In genomic region chr1:23799570-23800395, GRCh38 we compare ENCODE assay signal across 8 cellular contexts. TPM values are rescaled to one million over a fixed set of nuclear protein-coding genes. Genes with fewer than 3 reads are reported as not detected.
DNase-seq lines count a peak whose midpoint lies in the region; ATAC-seq and TF ChIP-seq lines count a peak whose summit lies in the region.

No MANE protein-coding gene starts in this region.

- peaks cover 52% of the 10 kb centered on the region for H3K36me3 Mint-ChIP-seq in activated T-cell treated with anti-CD3 and anti-CD28 coated beads, Interleukin-2, amount 50 U/mL, for 24 hours (ENCODE audit: low read depth)

- peaks cover 8% of the 10 kb centered on the region for H3K4me1 ChIP-seq in SJCRH30
- peaks cover 6% of the 10 kb centered on the region for H3K4me1 ChIP-seq in colonic mucosa

- 1 to 4% methylated on average over 17 to 40 of the region's 47 CpGs for WGBS in lower leg skin, 2 donors

- peak; percentile 55 for DNase-seq in activated T-cell treated with anti-CD3 and anti-CD28 coated beads, Interleukin-2, amount 50 U/mL, for 24 hours
- no peak for DNase-seq in activated T-cell treated with anti-CD3 and anti-CD28 coated beads, Interleukin-2, amount 50 U/mL, for 1 hour
- peak; percentile 38 to 41 for DNase-seq in SJCRH30
- DNase-seq in colonic mucosa = peak; percentile 92
- DNase-seq in lower leg skin (ENCODE audit: low spot score in 2 of 2) = peak; percentile 64 to 93
- peak in 16 of 49 donors; percentile 12 to 80 (median 50) for DNase-seq in substantia nigra (lab: John Stamatoyannopoulos, UW)
- DNase-seq in NCI-H526 treated with DMSO at 0.1 percent for 48 hours (lab: John Stamatoyannopoulos, UW) = no peak

- peak overlapping the region; percentile 85 to 88 for H3K9ac ChIP-seq in colonic mucosa (ENCODE audit: low read depth in 2 of 2, low read length in 2 of 2)

- H3K27ac Mint-ChIP-seq in activated T-cell treated with anti-CD3 and anti-CD28 coated beads, Interleukin-2, amount 50 U/mL, for 24 hours = peak overlapping the region; percentile 94

- H3K9me3 Mint-ChIP-seq in activated T-cell treated with anti-CD3 and anti-CD28 coated beads, Interleukin-2, amount 50 U/mL, for 24 hours = no peaks in the 10 kb centered on the region

- peak overlapping the region; percentile 16 for H3K27ac ChIP-seq in SJCRH30
- H3K27ac ChIP-seq in colonic mucosa = peak overlapping the region; percentile 88
- peak overlapping the region; percentile 75 for H3K27ac ChIP-seq in substantia nigra (ENCODE audit: low read depth, low read length, poor library complexity, severe bottlenecking)

- H3K9me3 ChIP-seq in SJCRH30 (replicated peaks) (no peaks in the 10 kb centered on the region), colonic mucosa (no peaks in the 10 kb centered on the region)

- no peak for TF ChIP-seq POLR2A in lower leg skin (IDR thresholded peaks at IDR 0.05)

- H3K4me1 Mint-ChIP-seq in activated T-cell treated with anti-CD3 and anti-CD28 coated beads, Interleukin-2, amount 50 U/mL, for 24 hours (ENCODE audit: low read depth) = peaks cover 21% of the 10 kb centered on the region

- H3K27me3 ChIP-seq in SJCRH30 (no peaks in the 10 kb centered on the region; the same call in 1 of the 2 replicates), colonic mucosa (no peaks in the 10 kb centered on the region)

- peak overlapping the region; percentile 98 for H3K4me3 Mint-ChIP-seq in activated T-cell treated with anti-CD3 and anti-CD28 coated beads, Interleukin-2, amount 50 U/mL, for 24 hours

- H3K36me3 ChIP-seq in SJCRH30 (peaks cover 7% of the 10 kb centered on the region; the same call in 1 of the 2 replicates), colonic mucosa (peaks cover 9% of the 10 kb centered on the region)

- TF ChIP-seq CTCF in colonic mucosa (IDR thresholded peaks at IDR 0.05) = no peak
- TF ChIP-seq CTCF in lower leg skin (IDR thresholded peaks at IDR 0.05) = no peak

- intact Hi-C loops in colonic mucosa (cut with DNase I) = no loop called here
- intact Hi-C loops in lower leg skin (cut with DNase I; ENCODE audit: low total_unique reads) = no loop called here

- H3K4me3 ChIP-seq in SJCRH30 (peak overlapping the region; percentile 70), colonic mucosa (peak overlapping the region; percentile 76), lower leg skin (ENCODE audit: low read depth, poor library complexity, severe bottlenecking) (peak overlapping the region; percentile 41)

- H3K27me3 Mint-ChIP-seq in activated T-cell treated with anti-CD3 and anti-CD28 coated beads, Interleukin-2, amount 50 U/mL, for 24 hours = no peaks in the 10 kb centered on the region

- peak; percentile 7 for ATAC-seq in HG03064 (IDR thresholded peaks at IDR 0.05; ENCODE audit: low read depth, unreplicated experiment)

RNA-seq across cellular contexts. Expression of gene GALE, which starts 0.8 kb away (rescaled TPM):
- total RNA-seq in SJCRH30 (2014; rRNA removed; shearing (Covaris generic)) = 31.5 and 34.9 TPM in 2 replicates
- total RNA-seq in colonic mucosa = 100 to 1,000 TPM; 163 to 208 TPM
- 10 to 100 TPM; 12.8 to 39.3 (median 29.5) TPM for total RNA-seq in lower leg skin

RNA-seq across cellular contexts. Expression of gene LYPLA2, which starts 8.8 kb away (rescaled TPM):
- 61.2 and 66.8 TPM in 2 replicates for total RNA-seq in SJCRH30 (2014; rRNA removed; shearing (Covaris generic))
- total RNA-seq in colonic mucosa (10 to 100 TPM; 76.3 to 93.7 TPM), lower leg skin (10 to 100 TPM; 57.6 to 76.0 (median 66.7) TPM)

RNA-seq across cellular contexts. Expression of gene PITHD1, which starts 21.6 kb away (rescaled TPM):
- total RNA-seq in SJCRH30 (2014; rRNA removed; shearing (Covaris generic)) = 50.2 and 53.1 TPM in 2 replicates
- total RNA-seq in colonic mucosa (10 to 100 TPM; 51.5 to 51.6 TPM), lower leg skin (100 to 1,000 TPM in 1 of 4 donors, 10 to 100 TPM in 3; 77.0 to 115 (median 85.7) TPM)

RNA-seq across cellular contexts. Expression of gene HMGCL, which starts 25.4 kb away (rescaled TPM):
- 8.8 and 9.2 TPM in 2 replicates for total RNA-seq in SJCRH30 (2014; rRNA removed; shearing (Covaris generic))
- total RNA-seq in colonic mucosa (100 to 1,000 TPM in 1 of 2 donors, 10 to 100 TPM in 1; 66.2 to 110 TPM), lower leg skin (10 to 100 TPM; 30.9 to 44.9 (median 36.0) TPM)

RNA-seq across cellular contexts. Expression of gene ELOA, which starts 56.5 kb away (rescaled TPM):
- total RNA-seq in SJCRH30 (2014; rRNA removed; shearing (Covaris generic)) = 62.4 and 65.9 TPM in 2 replicates
- total RNA-seq in colonic mucosa (10 to 100 TPM; 32.6 to 33.0 TPM), lower leg skin (10 to 100 TPM; 33.6 to 40.4 (median 39.9) TPM)

Comparison
In these comparisons a context has a peak if more than half of its experiments do, and no peak if none do; other contexts are left out.
1. DNase-seq: peak in activated T-cell treated with anti-CD3 and anti-CD28 coated beads, Interleukin-2, amount 50 U/mL, for 24 hours (single experiment), SJCRH30 (2 of 2), colonic mucosa (single experiment) and lower leg skin (2 of 2); none in activated T-cell treated with anti-CD3 and anti-CD28 coated beads, Interleukin-2, amount 50 U/mL, for 1 hour (single experiment) and NCI-H526 treated with DMSO at 0.1 percent for 48 hours (single experiment).
2. H3K27ac ChIP-seq: peak in every context shown above with its lines; median percentile 88 in colonic mucosa; 75 in substantia nigra; 16 in SJCRH30.
3. Peak in every context shown above with its lines, with median percentiles within 50 percentile points of each other: H3K4me3 ChIP-seq.